In genomic region chr2:190842606-190843104, GRCh38 we compare ENCODE assay signal across 15 cellular contexts.
"Had no signal": no experiment of that assay in that cellular context is flagged by ENCODE, and none has a peak within 500 bp of the region (broad histone marks: within the 10 kb centered on the region; RNA-seq: fewer than 3 reads in every experiment).

No MANE protein-coding gene starts in this region.

- H3K4me1 Mint-ChIP-seq: activated B cell treated with CpG ODN at 0.5 μM for 24 hours had no signal

- H3K27ac Mint-ChIP-seq: activated B cell treated with CpG ODN at 0.5 μM for 24 hours; activated CD4-positive, alpha-beta T cell treated with anti-CD3 and anti-CD28 coated beads, Interleukin-2, amount 10 ng/mL, durations not matched to agents 7 days and 5 days; nephron had no signal

- DNase-seq: activated B cell treated with CpG ODN at 0.5 μM for 24 hours; activated CD4-positive, alpha-beta T cell treated with anti-CD3 and anti-CD28 coated beads, Interleukin-2, amount 10 ng/mL, durations not matched to agents 7 days and 5 days; activated gamma-delta T cell treated with Interleukin-2 at 50 U/mL for 16 hours; activated T-cell treated with anti-CD3 and anti-CD28 coated beads, Interleukin-2, amount 50 U/mL, for 4 hours; gastrocnemius medialis; islet precursor cell; left lung; mesendoderm; occipital lobe; sigmoid colon; stimulated activated CD4-positive, alpha-beta T cell treated with anti-CD3 and anti-CD28 coated beads, Interleukin-12 subunit alpha, Interleukin-12 subunit beta, amount 100 ng/mL, for 4 hours; stimulated activated naive CD8-positive, alpha-beta T cell treated with anti-CD3 and anti-CD28 coated beads, Interleukin-15, amount 100 ng/mL, for 72 hours; T-helper 2 cell had no signal

- H3K27ac ChIP-seq: gastrocnemius medialis, left lung, sigmoid colon, thoracic aorta had no signal

- H3K4me1 ChIP-seq: gastrocnemius medialis had no signal

- ATAC-seq: activated T-cell treated with anti-CD3 and anti-CD28 coated beads, Interleukin-2, amount 50 U/mL, for 4 hours; gastrocnemius medialis; left lung; stimulated activated naive CD8-positive, alpha-beta T cell treated with anti-CD3 and anti-CD28 coated beads, Interleukin-15, amount 100 ng/mL, for 72 hours had no signal

- H3K9me3 Mint-ChIP-seq: activated B cell treated with CpG ODN at 0.5 μM for 24 hours; activated CD4-positive, alpha-beta T cell treated with anti-CD3 and anti-CD28 coated beads, Interleukin-2, amount 10 ng/mL, durations not matched to agents 7 days and 5 days; activated T-cell treated with anti-CD3 and anti-CD28 coated beads, Interleukin-2, amount 50 U/mL, for 4 hours; nephron; stimulated activated naive CD8-positive, alpha-beta T cell treated with anti-CD3 and anti-CD28 coated beads, Interleukin-15, amount 100 ng/mL, for 72 hours had no signal

- H3K4me3 Mint-ChIP-seq: activated B cell treated with CpG ODN at 0.5 μM for 24 hours; activated CD4-positive, alpha-beta T cell treated with anti-CD3 and anti-CD28 coated beads, Interleukin-2, amount 10 ng/mL, durations not matched to agents 7 days and 5 days; nephron; stimulated activated naive CD8-positive, alpha-beta T cell treated with anti-CD3 and anti-CD28 coated beads, Interleukin-15, amount 100 ng/mL, for 72 hours had no signal

- H3K27me3 ChIP-seq: gastrocnemius medialis, left lung, sigmoid colon had no signal

- H3K27me3 Mint-ChIP-seq: activated B cell treated with CpG ODN at 0.5 μM for 24 hours; activated CD4-positive, alpha-beta T cell treated with anti-CD3 and anti-CD28 coated beads, Interleukin-2, amount 10 ng/mL, durations not matched to agents 7 days and 5 days; stimulated activated naive CD8-positive, alpha-beta T cell treated with anti-CD3 and anti-CD28 coated beads, Interleukin-15, amount 100 ng/mL, for 72 hours had no signal
